ENCODE assay signal across 1 cellular context in genomic region chr1:235614442-235614954, GRCh38.
TF ChIP-seq lines count a peak whose summit lies in the region.

No MANE protein-coding gene starts in this region.

TF ChIP-seq in HepG2, 621 proteins besides CTCF, POLR2A, EP300 and RAD21 (continued from another document and continues in another):
- TF ChIP-seq, protein P1, sequence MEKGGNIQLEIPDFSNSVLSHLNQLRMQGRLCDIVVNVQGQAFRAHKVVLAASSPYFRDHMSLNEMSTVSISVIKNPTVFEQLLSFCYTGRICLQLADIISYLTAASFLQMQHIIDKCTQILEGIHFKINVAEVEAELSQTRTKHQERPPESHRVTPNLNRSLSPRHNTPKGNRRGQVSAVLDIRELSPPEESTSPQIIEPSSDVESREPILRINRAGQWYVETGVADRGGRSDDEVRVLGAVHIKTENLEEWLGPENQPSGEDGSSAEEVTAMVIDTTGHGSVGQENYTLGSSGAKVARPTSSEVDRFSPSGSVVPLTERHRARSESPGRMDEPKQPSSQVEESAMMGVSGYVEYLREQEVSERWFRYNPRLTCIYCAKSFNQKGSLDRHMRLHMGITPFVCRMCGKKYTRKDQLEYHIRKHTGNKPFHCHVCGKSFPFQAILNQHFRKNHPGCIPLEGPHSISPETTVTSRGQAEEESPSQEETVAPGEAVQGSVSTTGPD (CRISPR knock-in tag; IDR thresholded peaks at IDR 0.05): no peak
- peak; percentile 37 for TF ChIP-seq NR2F6 (IDR thresholded peaks at IDR 0.05)
- peak; percentile 60 for TF ChIP-seq NR2F6 (CRISPR knock-in tag; IDR thresholded peaks at IDR 0.05)
- no peak for TF ChIP-seq ZNF777 (CRISPR knock-in tag; IDR thresholded peaks at IDR 0.05)
- no peak for TF ChIP-seq HOXA7 (CRISPR knock-in tag; IDR thresholded peaks at IDR 0.05)
- 0 out of 2 replicates have a peak, but pooled peaks have one; percentile 51 for TF ChIP-seq ZNF205 (CRISPR knock-in tag; IDR thresholded peaks at IDR 0.05)
- TF ChIP-seq, protein P2, sequence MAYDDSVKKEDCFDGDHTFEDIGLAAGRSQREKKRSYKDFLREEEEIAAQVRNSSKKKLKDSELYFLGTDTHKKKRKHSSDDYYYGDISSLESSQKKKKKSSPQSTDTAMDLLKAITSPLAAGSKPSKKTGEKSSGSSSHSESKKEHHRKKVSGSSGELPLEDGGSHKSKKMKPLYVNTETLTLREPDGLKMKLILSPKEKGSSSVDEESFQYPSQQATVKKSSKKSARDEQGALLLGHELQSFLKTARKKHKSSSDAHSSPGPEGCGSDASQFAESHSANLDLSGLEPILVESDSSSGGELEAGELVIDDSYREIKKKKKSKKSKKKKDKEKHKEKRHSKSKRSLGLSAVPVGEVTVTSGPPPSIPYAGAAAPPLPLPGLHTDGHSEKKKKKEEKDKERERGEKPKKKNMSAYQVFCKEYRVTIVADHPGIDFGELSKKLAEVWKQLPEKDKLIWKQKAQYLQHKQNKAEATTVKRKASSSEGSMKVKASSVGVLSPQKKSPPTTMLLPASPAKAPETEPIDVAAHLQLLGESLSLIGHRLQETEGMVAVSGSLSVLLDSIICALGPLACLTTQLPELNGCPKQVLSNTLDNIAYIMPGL (CRISPR knock-in tag; IDR thresholded peaks at IDR 0.05; ENCODE audit: borderline replicate concordance in 1 of 2, low read depth in 1 of 2): peak in 1 of 2 experiments; percentile 66; a peak in 2 of 4 replicates
- TF ChIP-seq GABPA (IDR thresholded peaks at IDR 0.05; ENCODE audit: low read depth, low read length): no peak
- no peak for TF ChIP-seq GABPA (CRISPR knock-in tag; IDR thresholded peaks at IDR 0.05; ENCODE audit: low read depth)
- TF ChIP-seq ZNF263 (CRISPR knock-in tag; IDR thresholded peaks at IDR 0.05): no peak; the same call in 1 of the 2 replicates
- peak; percentile 73 for TF ChIP-seq ZNF331 (CRISPR knock-in tag; IDR thresholded peaks at IDR 0.05)
- no peak for TF ChIP-seq NFAT5 (CRISPR knock-in tag; IDR thresholded peaks at IDR 0.05)
- TF ChIP-seq FIP1L1 (IDR thresholded peaks at IDR 0.05; ENCODE audit: borderline replicate concordance, insufficient read depth, low read depth, low read length): no peak
- TF ChIP-seq, protein P3, sequence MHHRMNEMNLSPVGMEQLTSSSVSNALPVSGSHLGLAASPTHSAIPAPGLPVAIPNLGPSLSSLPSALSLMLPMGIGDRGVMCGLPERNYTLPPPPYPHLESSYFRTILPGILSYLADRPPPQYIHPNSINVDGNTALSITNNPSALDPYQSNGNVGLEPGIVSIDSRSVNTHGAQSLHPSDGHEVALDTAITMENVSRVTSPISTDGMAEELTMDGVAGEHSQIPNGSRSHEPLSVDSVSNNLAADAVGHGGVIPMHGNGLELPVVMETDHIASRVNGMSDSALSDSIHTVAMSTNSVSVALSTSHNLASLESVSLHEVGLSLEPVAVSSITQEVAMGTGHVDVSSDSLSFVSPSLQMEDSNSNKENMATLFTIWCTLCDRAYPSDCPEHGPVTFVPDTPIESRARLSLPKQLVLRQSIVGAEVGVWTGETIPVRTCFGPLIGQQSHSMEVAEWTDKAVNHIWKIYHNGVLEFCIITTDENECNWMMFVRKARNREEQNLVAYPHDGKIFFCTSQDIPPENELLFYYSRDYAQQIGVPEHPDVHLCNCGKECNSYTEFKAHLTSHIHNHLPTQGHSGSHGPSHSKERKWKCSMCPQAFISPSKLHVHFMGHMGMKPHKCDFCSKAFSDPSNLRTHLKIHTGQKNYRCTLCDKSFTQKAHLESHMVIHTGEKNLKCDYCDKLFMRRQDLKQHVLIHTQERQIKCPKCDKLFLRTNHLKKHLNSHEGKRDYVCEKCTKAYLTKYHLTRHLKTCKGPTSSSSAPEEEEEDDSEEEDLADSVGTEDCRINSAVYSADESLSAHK (CRISPR knock-in tag; IDR thresholded peaks at IDR 0.05; ENCODE audit: borderline replicate concordance): no peak
- no peak for TF ChIP-seq IKZF4 (CRISPR knock-in tag; IDR thresholded peaks at IDR 0.05; ENCODE audit: borderline replicate concordance, low read depth, not compliant biosample characterization)
- no peak for TF ChIP-seq TRIM24 (CRISPR knock-in tag; IDR thresholded peaks at IDR 0.05)
- TF ChIP-seq, protein P4, sequence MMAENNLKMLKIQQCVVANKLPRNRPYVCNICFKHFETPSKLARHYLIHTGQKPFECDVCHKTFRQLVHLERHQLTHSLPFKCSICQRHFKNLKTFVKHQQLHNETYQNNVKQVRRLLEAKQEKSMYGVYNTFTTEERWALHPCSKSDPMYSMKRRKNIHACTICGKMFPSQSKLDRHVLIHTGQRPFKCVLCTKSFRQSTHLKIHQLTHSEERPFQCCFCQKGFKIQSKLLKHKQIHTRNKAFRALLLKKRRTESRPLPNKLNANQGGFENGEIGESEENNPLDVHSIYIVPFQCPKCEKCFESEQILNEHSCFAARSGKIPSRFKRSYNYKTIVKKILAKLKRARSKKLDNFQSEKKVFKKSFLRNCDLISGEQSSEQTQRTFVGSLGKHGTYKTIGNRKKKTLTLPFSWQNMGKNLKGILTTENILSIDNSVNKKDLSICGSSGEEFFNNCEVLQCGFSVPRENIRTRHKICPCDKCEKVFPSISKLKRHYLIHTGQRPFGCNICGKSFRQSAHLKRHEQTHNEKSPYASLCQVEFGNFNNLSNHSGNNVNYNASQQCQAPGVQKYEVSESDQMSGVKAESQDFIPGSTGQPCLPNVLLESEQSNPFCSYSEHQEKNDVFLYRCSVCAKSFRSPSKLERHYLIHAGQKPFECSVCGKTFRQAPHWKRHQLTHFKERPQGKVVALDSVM (CRISPR knock-in tag; IDR thresholded peaks at IDR 0.05): peak; percentile 52
- TF ChIP-seq ZXDC (CRISPR knock-in tag; IDR thresholded peaks at IDR 0.05): no peak
- peak; percentile 52; the same call in 1 of the 2 replicates for TF ChIP-seq PPARG (CRISPR knock-in tag; conservative IDR thresholded peaks at IDR 0.05)
- TF ChIP-seq RXRA (CRISPR knock-in tag; IDR thresholded peaks at IDR 0.05): peak; percentile 76
- TF ChIP-seq ZFP91 (CRISPR knock-in tag; IDR thresholded peaks at IDR 0.05; ENCODE audit: borderline replicate concordance): no peak
- no peak; the same call in none of the 2 replicates for TF ChIP-seq POGZ (CRISPR knock-in tag; IDR thresholded peaks at IDR 0.05)
- TF ChIP-seq ZSCAN30 (CRISPR knock-in tag; IDR thresholded peaks at IDR 0.05): no peak
- no peak for TF ChIP-seq SMAD3 (CRISPR knock-in tag; IDR thresholded peaks at IDR 0.05)
- TF ChIP-seq ZNF362 (CRISPR knock-in tag; IDR thresholded peaks at IDR 0.05; ENCODE audit: borderline replicate concordance): peak; percentile 84; the same call in 1 of the 2 replicates
- no peak for TF ChIP-seq JUNB (CRISPR knock-in tag; IDR thresholded peaks at IDR 0.05; ENCODE audit: borderline replicate concordance)
- no peak for TF ChIP-seq TCF7 (IDR thresholded peaks at IDR 0.05; ENCODE audit: low read depth)
- no peak for TF ChIP-seq ZNF83 (CRISPR knock-in tag; IDR thresholded peaks at IDR 0.05; ENCODE audit: borderline replicate concordance)
- no peak for TF ChIP-seq SUZ12 (IDR thresholded peaks at IDR 0.05; ENCODE audit: low read depth, low read length)
- no peak for TF ChIP-seq ETV5 (CRISPR knock-in tag; IDR thresholded peaks at IDR 0.05; ENCODE audit: borderline replicate concordance)
- TF ChIP-seq ATAD3A (CRISPR knock-in tag; IDR thresholded peaks at IDR 0.05): no peak
- TF ChIP-seq, protein P5, sequence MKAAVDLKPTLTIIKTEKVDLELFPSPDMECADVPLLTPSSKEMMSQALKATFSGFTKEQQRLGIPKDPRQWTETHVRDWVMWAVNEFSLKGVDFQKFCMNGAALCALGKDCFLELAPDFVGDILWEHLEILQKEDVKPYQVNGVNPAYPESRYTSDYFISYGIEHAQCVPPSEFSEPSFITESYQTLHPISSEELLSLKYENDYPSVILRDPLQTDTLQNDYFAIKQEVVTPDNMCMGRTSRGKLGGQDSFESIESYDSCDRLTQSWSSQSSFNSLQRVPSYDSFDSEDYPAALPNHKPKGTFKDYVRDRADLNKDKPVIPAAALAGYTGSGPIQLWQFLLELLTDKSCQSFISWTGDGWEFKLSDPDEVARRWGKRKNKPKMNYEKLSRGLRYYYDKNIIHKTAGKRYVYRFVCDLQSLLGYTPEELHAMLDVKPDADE (CRISPR knock-in tag; IDR thresholded peaks at IDR 0.05): no peak
- no peak for TF ChIP-seq ZFP36 (IDR thresholded peaks at IDR 0.05; ENCODE audit: borderline replicate concordance, low read depth, low read length, partially characterized antibody)
- peak; percentile 39; the same call in 1 of the 2 replicates for TF ChIP-seq ZFP90 (CRISPR knock-in tag; IDR thresholded peaks at IDR 0.05; ENCODE audit: borderline replicate concordance)
- TF ChIP-seq ZMYM2 (CRISPR knock-in tag; IDR thresholded peaks at IDR 0.05): no peak
- TF ChIP-seq MED1 (CRISPR knock-in tag; IDR thresholded peaks at IDR 0.05): peak; percentile 68
- no peak for TF ChIP-seq TIGD3 (CRISPR knock-in tag; IDR thresholded peaks at IDR 0.05; ENCODE audit: borderline replicate concordance)
- TF ChIP-seq ZNF629 (CRISPR knock-in tag; conservative IDR thresholded peaks at IDR 0.05): no peak
- TF ChIP-seq ATF7-NPFF (CRISPR knock-in tag; IDR thresholded peaks at IDR 0.05; ENCODE audit: low read depth): no peak
- TF ChIP-seq ESRRA (CRISPR knock-in tag; IDR thresholded peaks at IDR 0.05; ENCODE audit: low read depth): no peak
